In the genomic region with DNA sequence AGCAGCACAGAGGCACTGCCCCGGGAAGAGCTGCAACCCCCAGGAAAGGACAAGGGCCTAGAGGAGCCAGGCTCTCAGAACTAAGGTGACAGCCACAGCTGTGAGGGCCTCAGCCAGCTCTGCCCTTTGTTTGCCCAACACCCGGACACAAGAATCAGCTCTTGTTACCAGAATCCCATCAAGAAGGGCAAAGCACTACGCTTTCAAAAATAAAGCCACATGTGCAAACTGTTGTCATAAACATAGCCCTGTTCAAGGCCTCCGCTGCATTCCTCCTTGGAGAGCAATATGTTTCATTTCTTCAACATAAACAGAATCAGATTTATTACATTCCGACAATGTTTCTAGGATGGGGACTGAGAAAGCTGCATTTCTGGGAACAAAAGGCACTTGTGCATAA, we compare ENCODE assay signal across 12 cellular contexts.
DNase-seq lines count a peak whose midpoint lies in the region; ATAC-seq and TF ChIP-seq lines count a peak whose summit lies in the region.
"Had no signal": no experiment of that assay in that cellular context is flagged by ENCODE, and none has a peak within 500 bp of the region (broad histone marks: within the 10 kb centered on the region; RNA-seq: fewer than 3 reads in every experiment).

No MANE protein-coding gene starts in this region.

- no peak overlapping the region for H3K27ac Mint-ChIP-seq in activated CD4-positive, alpha-beta T cell treated with anti-CD3 and anti-CD28 coated beads for 36 hours
- H3K27ac Mint-ChIP-seq: stimulated activated memory B cell treated with anti-CD40 and anti-IgM and Interleukin-4, amounts not matched to agents 10 μg/mL and 1 μg/mL and 100 μg/mL, for 72 hours had no signal

- H3K9me3 Mint-ChIP-seq in activated CD4-positive, alpha-beta T cell treated with anti-CD3 and anti-CD28 coated beads for 36 hours (ENCODE audit: low read depth), result no peaks in the 10 kb centered on the region
- H3K9me3 Mint-ChIP-seq: stimulated activated memory B cell treated with anti-CD40 and anti-IgM and Interleukin-4, amounts not matched to agents 10 μg/mL and 1 μg/mL and 100 μg/mL, for 72 hours had no signal

- TF ChIP-seq CTCF in cardiac fibroblast (IDR thresholded peaks at IDR 0.05; ENCODE audit: low read depth, low read length), result no peak

- DNase-seq in GM04503 (ENCODE audit: low read depth) (peak; percentile 67), cardiac fibroblast (ENCODE audit: low read depth in 2 of 2) (peak; percentile 38 to 49), iris pigment epithelial cell (ENCODE audit: low read depth) (peak; percentile 88), skeletal muscle cell (ENCODE audit: low read depth) (peak; percentile 32), DMS53 (lab: John Stamatoyannopoulos, UW) (no peak)
- no peak for DNase-seq in activated CD4-positive, alpha-beta T cell treated with anti-CD3 and anti-CD28 coated beads for 36 hours
- DNase-seq in activated CD8-positive, alpha-beta memory T cell treated with anti-CD3 and anti-CD28 coated beads, Interleukin-2, amount 50 U/mL, for 48 hours, result no peak
- DNase-seq in central memory CD4-positive, alpha-beta T cell, result no peak
- DNase-seq: activated CD4-positive, alpha-beta T cell treated with anti-CD3 and anti-CD28 coated beads for 48 hours; DND-41; NCI-H446 treated with DMSO at 0.1 percent for 48 hours had no signal

- peaks cover 5% of the 10 kb centered on the region for H3K36me3 Mint-ChIP-seq in activated CD4-positive, alpha-beta T cell treated with anti-CD3 and anti-CD28 coated beads for 36 hours (ENCODE audit: low read depth)
- H3K36me3 Mint-ChIP-seq: stimulated activated memory B cell treated with anti-CD40 and anti-IgM and Interleukin-4, amounts not matched to agents 10 μg/mL and 1 μg/mL and 100 μg/mL, for 72 hours had no signal

- CTCF ChIA-PET in activated CD4-positive, alpha-beta T cell treated with anti-CD3 and anti-CD28 coated beads for 36 hours (lab: Charles Lee), result interaction anchor here (0.9 to 1.2 kb wide), 2 partner anchors 15 kb away, joined by 3 to 4 read pairs; no protein-coding TSS in a partner anchor

- intact Hi-C loops in activated CD4-positive, alpha-beta T cell treated with anti-CD3 and anti-CD28 coated beads for 36 hours (cut with DNase I, micrococcal nuclease), result no loop called here

- ATAC-seq in activated CD4-positive, alpha-beta T cell treated with anti-CD3 and anti-CD28 coated beads for 36 hours, result no peak
- ATAC-seq: stimulated activated memory B cell treated with anti-CD40 and anti-IgM and Interleukin-4, amounts not matched to agents 10 μg/mL and 1 μg/mL and 100 μg/mL, for 72 hours had no signal

- H3K4me3 Mint-ChIP-seq in activated CD4-positive, alpha-beta T cell treated with anti-CD3 and anti-CD28 coated beads for 36 hours, result no peak overlapping the region
- H3K4me3 Mint-ChIP-seq: stimulated activated memory B cell treated with anti-CD40 and anti-IgM and Interleukin-4, amounts not matched to agents 10 μg/mL and 1 μg/mL and 100 μg/mL, for 72 hours had no signal

- peak overlapping the region in 1 of 2 donors; percentile 45 for H3K4me3 ChIP-seq in cardiac fibroblast (replicated peaks in 1 of 2; ENCODE audit: low read depth in 2 of 2, low read length in 2 of 2)
- H3K4me3 ChIP-seq in skeletal muscle cell (ENCODE audit: low read depth, low read length), result peak overlapping the region; percentile 28

- POLR2A ChIA-PET in activated CD4-positive, alpha-beta T cell treated with anti-CD3 and anti-CD28 coated beads for 36 hours (lab: Charles Lee), result no interaction called here

- H3K27me3 Mint-ChIP-seq in activated CD4-positive, alpha-beta T cell treated with anti-CD3 and anti-CD28 coated beads for 36 hours, result no peaks in the 10 kb centered on the region
- H3K27me3 Mint-ChIP-seq: stimulated activated memory B cell treated with anti-CD40 and anti-IgM and Interleukin-4, amounts not matched to agents 10 μg/mL and 1 μg/mL and 100 μg/mL, for 72 hours had no signal

- peaks cover 49% of the 10 kb centered on the region for H3K4me1 Mint-ChIP-seq in activated CD4-positive, alpha-beta T cell treated with anti-CD3 and anti-CD28 coated beads for 36 hours

Comparison
In these comparisons a context has a peak if more than half of its experiments do, and no peak if none do; other contexts are left out.
1. DNase-seq: peak in GM04503 (single experiment), cardiac fibroblast (2 of 2), iris pigment epithelial cell (single experiment) and skeletal muscle cell (single experiment); none in activated CD4-positive, alpha-beta T cell treated with anti-CD3 and anti-CD28 coated beads for 36 hours (single experiment), activated CD8-positive, alpha-beta memory T cell treated with anti-CD3 and anti-CD28 coated beads, Interleukin-2, amount 50 U/mL, for 48 hours (single experiment), DMS53 (single experiment) and central memory CD4-positive, alpha-beta T cell (single experiment).